Comparison of ENCODE assay signal across 1 cellular context in the genomic region with DNA sequence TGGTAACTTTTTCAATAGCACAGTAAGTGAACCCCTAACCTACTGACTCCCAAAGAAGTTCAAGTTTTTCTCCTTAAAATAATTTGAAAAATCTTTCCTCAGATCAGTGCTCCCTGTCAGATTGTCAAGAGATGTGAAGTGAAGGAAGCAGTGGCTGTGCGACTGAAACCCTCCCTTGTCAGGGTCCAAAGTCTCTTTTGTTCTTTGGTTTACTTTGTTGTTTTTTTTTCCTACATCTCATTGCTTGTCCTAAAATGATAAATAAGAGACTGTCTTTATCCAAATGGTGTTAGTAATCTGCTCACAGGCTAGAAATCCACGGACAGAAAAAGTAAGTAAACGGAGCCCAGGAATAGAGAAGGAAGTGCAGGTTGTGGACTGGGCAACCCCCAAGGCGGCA.
TF ChIP-seq lines count a peak whose summit lies in the region.

No MANE protein-coding gene starts in this region.

TF ChIP-seq in liver, 16 proteins besides CTCF, POLR2A, EP300 and RAD21 (continued from another document):
- TF ChIP-seq TAF1 (conservative IDR thresholded peaks at IDR 0.05) = no peak
- TF ChIP-seq MAX (IDR thresholded peaks at IDR 0.05) = no peak
- TF ChIP-seq FOXA1 (IDR thresholded peaks at IDR 0.05) = no peak
- TF ChIP-seq NR2F2 (IDR thresholded peaks at IDR 0.05) = no peak
- TF ChIP-seq REST (IDR thresholded peaks at IDR 0.05) = no peak
- TF ChIP-seq GABPA (IDR thresholded peaks at IDR 0.05 in 1 of 2, conservative IDR thresholded peaks at IDR 0.05 in 1 of 2) = no peak
- no peak for TF ChIP-seq FOXA2 (IDR thresholded peaks at IDR 0.05)
- TF ChIP-seq HNF4G (IDR thresholded peaks at IDR 0.05) = peak; percentile 52
- peak in 1 of 2 donors; percentile 46 for TF ChIP-seq JUND (IDR thresholded peaks at IDR 0.05)
- TF ChIP-seq YY1 (IDR thresholded peaks at IDR 0.05) = peak; percentile 18
